Comparison of ENCODE assay signal across 8 cellular contexts in the genomic region with DNA sequence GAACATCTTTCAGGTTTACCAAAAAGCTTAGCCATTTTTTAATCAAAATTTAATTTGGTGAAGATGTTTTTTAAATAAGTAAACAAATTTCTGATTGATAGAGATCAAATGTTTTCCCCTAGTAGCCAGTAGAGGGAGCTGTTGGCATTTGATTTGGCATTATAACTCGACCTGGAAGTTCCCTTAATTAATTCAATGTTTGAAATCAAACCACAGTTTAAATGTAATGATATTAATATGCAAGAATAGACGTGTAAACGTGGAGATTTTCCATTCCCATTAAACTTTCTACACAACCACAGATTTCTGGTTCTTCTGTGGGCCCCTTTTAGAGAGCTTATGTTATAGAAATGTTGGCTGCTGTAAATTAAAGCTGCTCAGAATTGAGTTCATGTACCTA.
DNase-seq lines count a peak whose midpoint lies in the region; ATAC-seq, FAIRE-seq and TF ChIP-seq lines count a peak whose summit lies in the region.

No MANE protein-coding gene starts in this region.

- no peaks in the 10 kb centered on the region for H3K9me3 ChIP-seq in GM23248 (ENCODE audit: low read depth)
- H3K9me3 ChIP-seq in HepG2 (ENCODE audit: low read length), result no peaks in the 10 kb centered on the region

- CTCF ChIA-PET in HepG2 (lab: Yijun Ruan, JAX; ENCODE audit: low intra/inter-chr PET ratio, low total read pairs), result interaction anchor here (0.9 to 1.9 kb wide), 4 partner anchors 925 to 1001 kb away, joined by 3 to 8 read pairs (median 4); no protein-coding TSS in a partner anchor

- H3K9ac ChIP-seq in GM23248 (no peak overlapping the region), HepG2 (ENCODE audit: insufficient read depth, low read depth, low read length) (no peak overlapping the region)

- FAIRE-seq in HepG2 (lab: Jason Lieb, UNC), result no peak

- TF ChIP-seq CTCF in HepG2 (CRISPR knock-in tag; IDR thresholded peaks at IDR 0.05), result peak; percentile 49

- H3K36me3 ChIP-seq in GM23248 (ENCODE audit: low read depth) (no peaks in the 10 kb centered on the region), HepG2 (replicated peaks in 1 of 2; ENCODE audit: control insufficient read depth in 1 of 2, insufficient read depth in 2 of 2, low read length in 2 of 2) (no peaks in the 10 kb centered on the region)

- no peaks in the 10 kb centered on the region for H3K9me2 ChIP-seq in GM23248 (ENCODE audit: insufficient read depth)

- H3K27ac ChIP-seq in GM23248 (no peak overlapping the region), HepG2 (ENCODE audit: extremely low read length, insufficient read depth, low read length) (no peak overlapping the region)

- TF ChIP-seq EP300 in HepG2 (IDR thresholded peaks at IDR 0.05; ENCODE audit: low read depth in 2 of 2, low read length in 2 of 2) (no peak), HepG2 (CRISPR knock-in tag; IDR thresholded peaks at IDR 0.05; ENCODE audit: borderline replicate concordance) (no peak)

- WGBS in GM23248 (ENCODE audit: low coverage in 1 of 2, low lambda C conversion rate in 2 of 2, missing lambda C conversion rate in 2 of 2), 2 experiments, result 0 to 3% methylated on average over 3 of the region's 3 CpGs
- WGBS in HepG2 (ENCODE audit: low lambda C conversion rate), result 2% methylated on average over 3 of the region's 3 CpGs

- ATAC-seq in HepG2, result no peak
- no peak for ATAC-seq in GM21737 (IDR thresholded peaks at IDR 0.05; ENCODE audit: unreplicated experiment)
- ATAC-seq in GM19023 (IDR thresholded peaks at IDR 0.05; ENCODE audit: unreplicated experiment), result no peak
- ATAC-seq in HG03097 (IDR thresholded peaks at IDR 0.05; ENCODE audit: low FRiP score, unreplicated experiment), result no peak

- no peak for TF ChIP-seq POLR2A in HepG2 (IDR thresholded peaks at IDR 0.05; ENCODE audit: insufficient read depth in 1 of 2, low read depth in 2 of 2, low read length in 2 of 2)

- H2AFZ ChIP-seq in GM23248 (no peak overlapping the region), HepG2 (ENCODE audit: low read length) (no peak overlapping the region)

- H3K4me1 ChIP-seq in GM23248 (ENCODE audit: insufficient read depth) (no peaks in the 10 kb centered on the region), HepG2 (ENCODE audit: insufficient read depth, low read length) (no peaks in the 10 kb centered on the region)

- intact Hi-C loops in HepG2 (cut with micrococcal nuclease; ENCODE audit: unreplicated experiment), result loop anchor here (1.0 to 10.0 kb wide), 4 partner anchors 213 to 1002 kb away; no protein-coding TSS in a partner anchor

- no peaks in the 10 kb centered on the region for H3F3A ChIP-seq in GM23248 (ENCODE audit: insufficient read depth)

- TF ChIP-seq RAD21 in HepG2 (CRISPR knock-in tag; IDR thresholded peaks at IDR 0.05), result no peak

- DNase-seq in AG20443 (ENCODE audit: low spot score) (peak; percentile 45), GM23248 (peak; percentile 47), NCI-H524 treated with DMSO at 0.1 percent for 48 hours (lab: John Stamatoyannopoulos, UW) (peak; percentile 16), cerebellar cortex (ENCODE audit: low spot score) (peak; percentile 73), HepG2 (ENCODE audit: low spot score) (peak; percentile 14)

- no TSS peak for BruUV-seq in HepG2 (replicated peaks; lab: Mats Ljungman, UMichigan)

- H3K27me3 ChIP-seq in GM23248 (replicated peaks; ENCODE audit: insufficient read depth) (peaks cover 33% of the 10 kb centered on the region; the same call in 1 of the 2 replicates), HepG2 (ENCODE audit: control insufficient read depth in 1 of 2, insufficient read depth in 2 of 2, low read length in 2 of 2) (no peaks in the 10 kb centered on the region)

- H4K20me1 ChIP-seq in GM23248 (ENCODE audit: insufficient read depth), result no peaks in the 10 kb centered on the region
- no peaks in the 10 kb centered on the region for H4K20me1 ChIP-seq in HepG2 (ENCODE audit: insufficient read depth, low read length)

- in situ Hi-C loops in GM23248 (cut with MboI) (no loop called here), HepG2 (cut with HindIII; ENCODE audit: extremely low pct_ligation_motif_present, low pct_unique_long_range_greater_than_20kb) (loop anchor here (5.0 to 10.0 kb wide), 2 partner anchors 925 to 997 kb away; no protein-coding TSS in a partner anchor)

- H3K79me2 ChIP-seq in GM23248 (ENCODE audit: insufficient read depth) (no peaks in the 10 kb centered on the region), HepG2 (ENCODE audit: insufficient read depth, low read length) (no peaks in the 10 kb centered on the region)

- POLR2A ChIA-PET in HepG2 (lab: Yijun Ruan, JAX), result no interaction called here

- H3K4me3 ChIP-seq in GM23248 (no peak overlapping the region), HepG2 (replicated peaks in 1 of 3; ENCODE audit: insufficient read depth in 1 of 3, low read depth in 2 of 3, low read length in 3 of 3) (no peak overlapping the region)

- H3K4me2 ChIP-seq in GM23248 (ENCODE audit: unreplicated experiment) (no peak overlapping the region), HepG2 (ENCODE audit: low read depth, low read length) (no peak overlapping the region)

TF ChIP-seq in HepG2, 621 proteins besides CTCF, POLR2A, EP300 and RAD21:
- TF ChIP-seq ZNF331 (CRISPR knock-in tag; IDR thresholded peaks at IDR 0.05) (no peak), ZNF468 (CRISPR knock-in tag; IDR thresholded peaks at IDR 0.05) (no peak), ZNF484 (CRISPR knock-in tag; IDR thresholded peaks at IDR 0.05; ENCODE audit: borderline replicate concordance, low read depth) (no peak), IKZF4 (CRISPR knock-in tag; IDR thresholded peaks at IDR 0.05; ENCODE audit: borderline replicate concordance, low read depth, not compliant biosample characterization) (no peak), STAG1 (CRISPR knock-in tag; IDR thresholded peaks at IDR 0.05) (peak; percentile 70), MED13 (CRISPR knock-in tag; IDR thresholded peaks at IDR 0.05) (no peak)
- TF ChIP-seq, protein P1, sequence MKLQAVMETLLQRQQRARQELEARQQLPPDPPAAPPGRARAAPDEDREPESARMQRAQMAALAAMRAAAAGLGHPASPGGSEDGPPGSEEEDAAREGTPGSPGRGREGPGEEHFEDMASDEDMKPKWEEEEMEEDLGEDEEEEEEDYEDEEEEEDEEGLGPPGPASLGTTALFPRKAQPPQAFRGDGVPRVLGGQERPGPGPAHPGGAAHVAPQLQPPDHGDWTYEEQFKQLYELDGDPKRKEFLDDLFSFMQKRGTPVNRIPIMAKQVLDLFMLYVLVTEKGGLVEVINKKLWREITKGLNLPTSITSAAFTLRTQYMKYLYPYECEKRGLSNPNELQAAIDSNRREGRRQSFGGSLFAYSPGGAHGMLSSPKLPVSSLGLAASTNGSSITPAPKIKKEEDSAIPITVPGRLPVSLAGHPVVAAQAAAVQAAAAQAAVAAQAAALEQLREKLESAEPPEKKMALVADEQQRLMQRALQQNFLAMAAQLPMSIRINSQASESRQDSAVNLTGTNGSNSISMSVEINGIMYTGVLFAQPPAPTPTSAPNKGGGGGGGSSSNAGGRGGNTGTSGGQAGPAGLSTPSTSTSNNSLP (IDR thresholded peaks at IDR 0.05; ENCODE audit: low read depth, low read length), result peak; percentile 68
TF ChIP-seq in HepG2: peak in this region for 2.

Comparison
In these comparisons a context has a peak if more than half of its experiments do, and no peak if none do; other contexts are left out.
1. DNase-seq: peak in every context shown above with its lines; median percentile 73 in cerebellar cortex; 47 in GM23248; 45 in AG20443; 16 in NCI-H524 treated with DMSO at 0.1 percent for 48 hours; 14 in HepG2.